ENCODE assay signal across 1 cellular context in genomic region chr14:69611264-69612013, GRCh38.
A peak's percentile ranks its signal among the peaks of the same experiment; 100 is the strongest.
TF ChIP-seq lines count a peak whose summit lies in the region.

Gene SUSD6, plus strand, starts transcription at chr14:69611596. Its CDS starts 46,997 bp downstream, at chr14:69658593.

TF ChIP-seq in HEK293, 187 proteins besides CTCF, POLR2A, EP300 and RAD21 (continued from another document):
- TF ChIP-seq ZBTB11 (tag by site-specific recombination; conservative IDR thresholded peaks at IDR 0.05; ENCODE audit: low read depth) (no peak), ZIC2 (tag by site-specific recombination; IDR thresholded peaks at IDR 0.05) (0 out of 2 replicates have a peak, but pooled peaks have one; percentile 21), SETDB1 (IDR thresholded peaks at IDR 0.05; ENCODE audit: insufficient read length, low read length) (no peak), KLF17 (tag by site-specific recombination; IDR thresholded peaks at IDR 0.05) (no peak), ZBTB26 (tag by site-specific recombination; optimal IDR thresholded peaks at IDR 0.05) (peak; percentile 73), ZNF585B (tag by site-specific recombination; IDR thresholded peaks at IDR 0.05) (peak; percentile 10; the same call in 1 of the 2 replicates), ZNF692 (tag by site-specific recombination; IDR thresholded peaks at IDR 0.05) (peak; percentile 2; the same call in 1 of the 2 replicates), ZBTB17 (tag by site-specific recombination; IDR thresholded peaks at IDR 0.05) (no peak), ZNF76 (tag by site-specific recombination; IDR thresholded peaks at IDR 0.05; ENCODE audit: borderline replicate concordance, low read depth) (no peak), ZNF423 (tag by site-specific recombination; IDR thresholded peaks at IDR 0.05) (peak; percentile 59; the same call in 1 of the 2 replicates), MZF1 (tag by site-specific recombination; IDR thresholded peaks at IDR 0.05; ENCODE audit: borderline replicate concordance) (no peak), HOXC10 (CRISPR knock-in tag; IDR thresholded peaks at IDR 0.05) (no peak), ZNF645 (tag by site-specific recombination; IDR thresholded peaks at IDR 0.05) (no peak), ZNF362 (tag by site-specific recombination; IDR thresholded peaks at IDR 0.05) (no peak), ZNF416 (tag by site-specific recombination; IDR thresholded peaks at IDR 0.05) (no peak), ZNF221 (tag by site-specific recombination; IDR thresholded peaks at IDR 0.05; ENCODE audit: borderline replicate concordance) (no peak), ZNF248 (tag by site-specific recombination; IDR thresholded peaks at IDR 0.05) (no peak), GLIS1 (tag by site-specific recombination; IDR thresholded peaks at IDR 0.05) (peak; percentile 66; the same call in 1 of the 2 replicates), ZBTB10 (tag by site-specific recombination; IDR thresholded peaks at IDR 0.05) (no peak), ZBTB21 (tag by site-specific recombination; IDR thresholded peaks at IDR 0.05) (no peak), GLIS2 (tag by site-specific recombination; IDR thresholded peaks at IDR 0.05) (peak; percentile 72), ZNF600 (tag by site-specific recombination; IDR thresholded peaks at IDR 0.05) (no peak), KLF10 (tag by site-specific recombination; IDR thresholded peaks at IDR 0.05) (peak; percentile 41), ZNF777 (tag by site-specific recombination; IDR thresholded peaks at IDR 0.05; ENCODE audit: borderline replicate concordance) (no peak), ZNF335 (tag by site-specific recombination; conservative IDR thresholded peaks at IDR 0.05) (no peak; the same call in 1 of the 2 replicates), ZNF239 (tag by site-specific recombination; IDR thresholded peaks at IDR 0.05) (no peak), ZNF670 (tag by site-specific recombination; IDR thresholded peaks at IDR 0.05; ENCODE audit: low read depth) (no peak), PRDM2 (tag by site-specific recombination; IDR thresholded peaks at IDR 0.05; ENCODE audit: borderline replicate concordance) (no peak), ZBTB8A (tag by site-specific recombination; IDR thresholded peaks at IDR 0.05) (no peak), ZNF629 (tag by site-specific recombination; IDR thresholded peaks at IDR 0.05) (no peak), ZNF785 (tag by site-specific recombination; IDR thresholded peaks at IDR 0.05) (no peak), KLF1 (tag by site-specific recombination; IDR thresholded peaks at IDR 0.05) (no peak), ZNF18 (tag by site-specific recombination; IDR thresholded peaks at IDR 0.05) (no peak), ZNF350 (tag by site-specific recombination; IDR thresholded peaks at IDR 0.05) (no peak), ZNF302 (tag by site-specific recombination; IDR thresholded peaks at IDR 0.05; ENCODE audit: low read depth) (no peak), SP3 (tag by site-specific recombination; IDR thresholded peaks at IDR 0.05) (no peak)
